In genomic region chr1:31952825-31953220, GRCh38 we compare ENCODE assay signal across 18 cellular contexts. TPM values are rescaled to one million over a fixed set of nuclear protein-coding genes. Genes with fewer than 3 reads are reported as not detected.
DNase-seq lines count a peak whose midpoint lies in the region; ATAC-seq and TF ChIP-seq lines count a peak whose summit lies in the region.
"Had no signal": no experiment of that assay in that cellular context is flagged by ENCODE, and none has a peak within 500 bp of the region (broad histone marks: within the 10 kb centered on the region; RNA-seq: fewer than 3 reads in every experiment).

No MANE protein-coding gene starts in this region.

- no peaks in the 10 kb centered on the region for H3K9me3 Mint-ChIP-seq in activated CD4-positive, alpha-beta T cell treated with anti-CD3 and anti-CD28 coated beads, Interleukin-2, amount 10 ng/mL, durations not matched to agents 24 days and 14 days
- no peaks in the 10 kb centered on the region for H3K9me3 Mint-ChIP-seq in activated CD4-positive, alpha-beta T cell treated with anti-CD3 and anti-CD28 coated beads for 36 hours (ENCODE audit: low read depth)
- peaks cover 0 to 2% (median 0%) of the 10 kb centered on the region in 7 donors for H3K9me3 Mint-ChIP-seq in CD14-positive monocyte
- H3K9me3 Mint-ChIP-seq in WTC11: no peaks in the 10 kb centered on the region
- H3K9me3 Mint-ChIP-seq in mesothelial cell of epicardium: no peaks in the 10 kb centered on the region
- H3K9me3 Mint-ChIP-seq: CD4-positive, alpha-beta T cell had no signal

- no peak for DNase-seq in activated CD4-positive, alpha-beta T cell treated with anti-CD3 and anti-CD28 coated beads, Interleukin-2, amount 10 ng/mL, durations not matched to agents 24 days and 14 days
- no peak for DNase-seq in activated CD4-positive, alpha-beta T cell treated with anti-CD3 and anti-CD28 coated beads for 36 hours
- DNase-seq in CD14-positive monocyte (ENCODE audit: low spot score) (no peak), WTC11 (ENCODE audit: low spot score) (no peak), mesothelial cell of epicardium (ENCODE audit: low spot score in 2 of 2, unreplicated experiment in 2 of 2) (no peak), NCI-H69 (lab: John Stamatoyannopoulos, UW) (no peak)
- DNase-seq: activated gamma-delta T cell treated with Interleukin-2 at 50 U/mL for 16 hours; amygdala; CD4-positive, alpha-beta T cell; left colon; NCI-H2171; NCI-H748 treated with DMSO at 0.1 percent for 48 hours; PC-3; T1000; testis had no signal

- POLR2A ChIA-PET in activated CD4-positive, alpha-beta T cell treated with anti-CD3 and anti-CD28 coated beads for 36 hours (lab: Charles Lee): interaction anchor here (1.0 kb wide), 1 partner anchor 10 kb away, joined by 4 read pairs; no protein-coding TSS in a partner anchor
- POLR2A ChIA-PET in WTC11 (lab: Charles Lee): interaction anchor here (1.2 to 1.5 kb wide), 3 partner anchors 8 to 14 kb away, joined by 6 to 7 read pairs (median 6); partner anchors contain the start of gene PTP4A2

- H3K36me3 Mint-ChIP-seq in activated CD4-positive, alpha-beta T cell treated with anti-CD3 and anti-CD28 coated beads, Interleukin-2, amount 10 ng/mL, durations not matched to agents 24 days and 14 days (ENCODE audit: low read depth): peaks cover 3% of the 10 kb centered on the region
- no peaks in the 10 kb centered on the region for H3K36me3 Mint-ChIP-seq in activated CD4-positive, alpha-beta T cell treated with anti-CD3 and anti-CD28 coated beads for 36 hours (ENCODE audit: low read depth)
- H3K36me3 Mint-ChIP-seq in CD14-positive monocyte (peaks cover 1 to 8% of the 10 kb centered on the region in 2 donors), WTC11 (no peaks in the 10 kb centered on the region), mesothelial cell of epicardium (no peaks in the 10 kb centered on the region)

- peaks cover 47% of the 10 kb centered on the region for H3K4me1 Mint-ChIP-seq in activated CD4-positive, alpha-beta T cell treated with anti-CD3 and anti-CD28 coated beads, Interleukin-2, amount 10 ng/mL, durations not matched to agents 24 days and 14 days
- H3K4me1 Mint-ChIP-seq in activated CD4-positive, alpha-beta T cell treated with anti-CD3 and anti-CD28 coated beads for 36 hours: peaks cover 58% of the 10 kb centered on the region
- peaks cover 63% of the 10 kb centered on the region for H3K4me1 Mint-ChIP-seq in CD14-positive monocyte
- peaks cover 39% of the 10 kb centered on the region for H3K4me1 Mint-ChIP-seq in WTC11
- H3K4me1 Mint-ChIP-seq in mesothelial cell of epicardium: peaks cover 33% of the 10 kb centered on the region

- no peak for TF ChIP-seq CTCF in CD14-positive monocyte (IDR thresholded peaks at IDR 0.05)
- TF ChIP-seq CTCF in WTC11 (IDR thresholded peaks at IDR 0.05): no peak
- no peak for TF ChIP-seq CTCF in mesothelial cell of epicardium (IDR thresholded peaks at IDR 0.05; ENCODE audit: unreplicated experiment)

- no peak for ATAC-seq in activated CD4-positive, alpha-beta T cell treated with anti-CD3 and anti-CD28 coated beads for 36 hours
- ATAC-seq in WTC11 (no peak), HG03139 (IDR thresholded peaks at IDR 0.05; ENCODE audit: unreplicated experiment) (no peak), HG03196 (IDR thresholded peaks at IDR 0.05; ENCODE audit: unreplicated experiment) (no peak)
- ATAC-seq: esophagus mucosa, PC-3 had no signal

- no peaks in the 10 kb centered on the region for H3K27me3 Mint-ChIP-seq in activated CD4-positive, alpha-beta T cell treated with anti-CD3 and anti-CD28 coated beads, Interleukin-2, amount 10 ng/mL, durations not matched to agents 24 days and 14 days
- H3K27me3 Mint-ChIP-seq in activated CD4-positive, alpha-beta T cell treated with anti-CD3 and anti-CD28 coated beads for 36 hours: no peaks in the 10 kb centered on the region
- no peaks in the 10 kb centered on the region for H3K27me3 Mint-ChIP-seq in CD14-positive monocyte (ENCODE audit: low read depth in 3 of 3)
- peaks cover 2% of the 10 kb centered on the region; the same call in 1 of the 2 replicates for H3K27me3 Mint-ChIP-seq in WTC11 (ENCODE audit: low read depth)
- H3K27me3 Mint-ChIP-seq in mesothelial cell of epicardium (ENCODE audit: low read depth): no peaks in the 10 kb centered on the region
- H3K27me3 Mint-ChIP-seq: CD4-positive, alpha-beta T cell had no signal

- no peak overlapping the region for H3K4me3 Mint-ChIP-seq in activated CD4-positive, alpha-beta T cell treated with anti-CD3 and anti-CD28 coated beads, Interleukin-2, amount 10 ng/mL, durations not matched to agents 24 days and 14 days
- no peak overlapping the region for H3K4me3 Mint-ChIP-seq in activated CD4-positive, alpha-beta T cell treated with anti-CD3 and anti-CD28 coated beads for 36 hours
- H3K4me3 Mint-ChIP-seq in CD14-positive monocyte (no peak overlapping the region), WTC11 (no peak overlapping the region), mesothelial cell of epicardium (no peak overlapping the region)
- H3K4me3 Mint-ChIP-seq: CD4-positive, alpha-beta T cell had no signal

- intact Hi-C loops in activated CD4-positive, alpha-beta T cell treated with anti-CD3 and anti-CD28 coated beads, Interleukin-2, amount 10 ng/mL, durations not matched to agents 24 days and 14 days (cut with micrococcal nuclease): no loop called here
- intact Hi-C loops in activated CD4-positive, alpha-beta T cell treated with anti-CD3 and anti-CD28 coated beads for 36 hours (cut with DNase I, micrococcal nuclease): no loop called here
- intact Hi-C loops in CD14-positive monocyte (cut with micrococcal nuclease): no loop called here

- peak overlapping the region; percentile 56 for H3K27ac Mint-ChIP-seq in activated CD4-positive, alpha-beta T cell treated with anti-CD3 and anti-CD28 coated beads, Interleukin-2, amount 10 ng/mL, durations not matched to agents 24 days and 14 days
- no peak overlapping the region for H3K27ac Mint-ChIP-seq in activated CD4-positive, alpha-beta T cell treated with anti-CD3 and anti-CD28 coated beads for 36 hours
- peak overlapping the region in 5 of 7 donors; percentile 76 to 100 (median 99) for H3K27ac Mint-ChIP-seq in CD14-positive monocyte
- peak overlapping the region; percentile 48 for H3K27ac Mint-ChIP-seq in WTC11
- peak overlapping the region; percentile 35 for H3K27ac Mint-ChIP-seq in mesothelial cell of epicardium
- H3K27ac Mint-ChIP-seq: CD4-positive, alpha-beta T cell had no signal

- CTCF ChIA-PET in activated CD4-positive, alpha-beta T cell treated with anti-CD3 and anti-CD28 coated beads for 36 hours (lab: Charles Lee): interaction anchor here (1.0 to 8.9 kb wide), 7 partner anchors 9 to 163 kb away, joined by 3 to 175 read pairs (median 4); partner anchors contain the start of gene PTP4A2
- CTCF ChIA-PET in WTC11 (lab: Charles Lee): interaction anchor here (1.1 to 5.3 kb wide), 6 partner anchors 12 to 296 kb away, joined by 3 to 77 read pairs (median 6); partner anchors contain the start of genes PTP4A2 and SPOCD1

TF ChIP-seq in WTC11, 78 proteins besides CTCF, POLR2A, EP300 and RAD21 (continues in another document):
- TF ChIP-seq, protein P1, sequence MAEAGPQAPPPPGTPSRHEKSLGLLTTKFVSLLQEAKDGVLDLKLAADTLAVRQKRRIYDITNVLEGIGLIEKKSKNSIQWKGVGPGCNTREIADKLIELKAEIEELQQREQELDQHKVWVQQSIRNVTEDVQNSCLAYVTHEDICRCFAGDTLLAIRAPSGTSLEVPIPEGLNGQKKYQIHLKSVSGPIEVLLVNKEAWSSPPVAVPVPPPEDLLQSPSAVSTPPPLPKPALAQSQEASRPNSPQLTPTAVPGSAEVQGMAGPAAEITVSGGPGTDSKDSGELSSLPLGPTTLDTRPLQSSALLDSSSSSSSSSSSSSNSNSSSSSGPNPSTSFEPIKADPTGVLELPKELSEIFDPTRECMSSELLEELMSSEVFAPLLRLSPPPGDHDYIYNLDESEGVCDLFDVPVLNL (CRISPR knock-in tag; IDR thresholded peaks at IDR 0.05; ENCODE audit: borderline replicate concordance, low read depth): no peak
- no peak for TF ChIP-seq ZNF532 (CRISPR knock-in tag; IDR thresholded peaks at IDR 0.05; ENCODE audit: borderline replicate concordance)
- TF ChIP-seq ZBTB21 (CRISPR knock-in tag; IDR thresholded peaks at IDR 0.05; ENCODE audit: borderline replicate concordance): no peak

RNA-seq across cellular contexts. Expression of gene PTP4A2, which starts 14.7 kb away (rescaled TPM):
- 363 and 390 TPM in 2 replicates for total RNA-seq in activated CD4-positive, alpha-beta T cell treated with anti-CD3 and anti-CD28 coated beads, Interleukin-2, amount 10 ng/mL, durations not matched to agents 24 days and 14 days
- total RNA-seq in activated CD4-positive, alpha-beta T cell treated with anti-CD3 and anti-CD28 coated beads for 36 hours: 100 to 1,000 TPM; 279 to 314 TPM
- 100 to 1,000 TPM; 294 to 501 TPM for polyA plus RNA-seq in CD14-positive monocyte
- total RNA-seq in WTC11 (2021) (147 to 172 TPM (median 150 TPM) in 3 replicates), mesothelial cell of epicardium (181 to 186 TPM (median 182 TPM) in 3 replicates)
